ENCODE assay signal across 11 cellular contexts in the genomic region with DNA sequence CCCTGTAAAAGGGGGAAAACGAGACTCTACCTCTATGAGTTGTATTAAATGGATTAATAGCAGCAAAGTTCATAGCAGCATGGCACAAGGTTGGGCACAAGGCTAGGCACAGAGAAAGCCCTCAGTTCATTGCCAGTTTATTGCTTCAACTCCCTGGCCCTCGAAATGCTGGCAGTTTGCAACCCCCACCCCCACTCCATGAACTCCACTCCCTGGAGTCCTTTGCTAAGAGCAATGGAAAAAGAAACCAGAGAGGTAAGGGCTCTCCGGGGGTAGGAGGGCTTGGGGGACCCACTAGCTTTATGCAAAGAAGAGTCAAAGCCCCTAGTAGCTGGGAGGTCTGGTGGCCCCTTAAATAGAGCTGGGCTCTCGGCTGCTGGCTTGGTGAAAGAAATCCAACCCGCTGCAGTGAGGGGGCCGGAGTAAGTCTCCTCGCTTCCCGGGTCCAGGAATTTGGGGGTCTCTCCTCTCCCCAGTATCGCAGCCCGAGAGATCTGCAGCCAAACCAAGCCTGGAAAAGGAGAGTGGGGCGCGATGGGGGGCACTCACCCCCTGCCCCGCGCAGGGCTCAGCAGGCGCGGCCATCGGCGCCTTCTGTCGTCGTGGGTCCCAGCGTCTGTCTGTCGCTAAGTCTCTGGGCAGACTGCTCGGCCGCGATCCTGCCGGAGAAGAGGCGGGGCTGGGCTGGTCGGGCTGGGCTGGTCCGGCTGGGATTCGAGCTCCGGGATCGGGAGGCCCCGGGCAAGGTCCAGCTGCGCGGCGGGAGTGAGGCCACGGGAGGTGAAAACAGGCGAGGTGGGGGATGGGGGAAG. TPM values are rescaled to one million over a fixed set of nuclear protein-coding genes. Genes with fewer than 3 reads are reported as not detected.
A peak's percentile ranks its signal among the peaks of the same experiment; 100 is the strongest.
DNase-seq lines count a peak whose midpoint lies in the region; ATAC-seq and TF ChIP-seq lines count a peak whose summit lies in the region.
"Not testable (repeated sequence)": the region's sequence is repeated elsewhere in the genome, so short reads cannot be mapped to it uniquely, and the experiment has no call there.
"Had no signal": no experiment of that assay in that cellular context is flagged by ENCODE, and none has a peak within 500 bp of the region (broad histone marks: within the 10 kb centered on the region; RNA-seq: fewer than 3 reads in every experiment).

A gene (minus strand): TSS at position 645 of the 812 bp plus-strand sequence. CDS start 60 bp downstream, at position 585.

- 20% methylated on average over 1 of the region's 38 CpGs; no CpG with 5 or more reads in 1 of the 2 donors for WGBS in gastroesophageal sphincter (ENCODE audit: low coverage in 1 of 2), 2 donors

- not testable (repeated sequence) for H3K79me2 ChIP-seq in HCT116 (ENCODE audit: insufficient read depth, low read length)

- not testable (repeated sequence) for TF ChIP-seq EP300 in gastroesophageal sphincter (IDR thresholded peaks at IDR 0.05)

- H3K4me3 Mint-ChIP-seq in stimulated activated effector memory CD8-positive, alpha-beta T cell treated with anti-CD3 and anti-CD28 coated beads, Interleukin-12 subunit alpha, Interleukin-12 subunit beta, amount 100 ng/mL, for 72 hours: not testable (repeated sequence)

- RAD21 ChIA-PET in HCT116 (lab: Charles Lee; ENCODE audit: low non-redundant PET in 1 of 2, low total read pairs in 2 of 2, uncharacterized antibody in 2 of 2, unreplicated experiment in 2 of 2): not testable (repeated sequence)

- not testable (repeated sequence) for H3K4me1 ChIP-seq in HCT116 (ENCODE audit: control insufficient read depth in 1 of 2, insufficient read depth in 2 of 2, low read length in 2 of 2); breast epithelium; gastroesophageal sphincter; left lung; neuron (ENCODE audit: insufficient read depth, low read length)

- not testable (repeated sequence) for H3K9ac ChIP-seq in HCT116 (ENCODE audit: low read length)

- not testable (repeated sequence) for H3K9me2 ChIP-seq in HCT116 (ENCODE audit: insufficient read depth)

- not testable (repeated sequence) for H3K27me3 ChIP-seq in HCT116 (ENCODE audit: insufficient read depth, low read length); breast epithelium; gastroesophageal sphincter; left lung; neuron (ENCODE audit: insufficient read depth, low read length)

- not testable (repeated sequence) for H2AFZ ChIP-seq in HCT116 (ENCODE audit: low read depth, low read length, poor library complexity, severe bottlenecking); neuron (ENCODE audit: low read depth, low read length)

- intact Hi-C loops in HCT116 (cut with micrococcal nuclease); breast epithelium (cut with DNase I; ENCODE audit: low total_unique reads); left lung (cut with DNase I): not testable (repeated sequence)

- ATAC-seq in HCT116 (peak; percentile 84), gastroesophageal sphincter (peak; percentile 91), left lung (peak; percentile 97)
- ATAC-seq in stimulated activated effector memory CD8-positive, alpha-beta T cell treated with anti-CD3 and anti-CD28 coated beads, Interleukin-12 subunit alpha, Interleukin-12 subunit beta, amount 100 ng/mL, for 72 hours: peak; percentile 67

- not testable (repeated sequence) for H3K4me1 Mint-ChIP-seq in stimulated activated effector memory CD8-positive, alpha-beta T cell treated with anti-CD3 and anti-CD28 coated beads, Interleukin-12 subunit alpha, Interleukin-12 subunit beta, amount 100 ng/mL, for 72 hours

- not testable (repeated sequence) for TF ChIP-seq POLR2A in HCT116 (IDR thresholded peaks at IDR 0.05; ENCODE audit: borderline replicate concordance, extremely low read depth, insufficient read depth, insufficient read length); breast epithelium (IDR thresholded peaks at IDR 0.05); gastroesophageal sphincter (IDR thresholded peaks at IDR 0.05)

- not testable (repeated sequence) for TF ChIP-seq RAD21 in HCT116 (IDR thresholded peaks at IDR 0.05; ENCODE audit: low read depth)

- H3K36me3 Mint-ChIP-seq in stimulated activated effector memory CD8-positive, alpha-beta T cell treated with anti-CD3 and anti-CD28 coated beads, Interleukin-12 subunit alpha, Interleukin-12 subunit beta, amount 100 ng/mL, for 72 hours: not testable (repeated sequence)

- not testable (repeated sequence) for H3K27ac ChIP-seq in HCT116 (ENCODE audit: low read depth, low read length); breast epithelium; gastroesophageal sphincter; left lung

- H3K27ac Mint-ChIP-seq in stimulated activated effector memory CD8-positive, alpha-beta T cell treated with anti-CD3 and anti-CD28 coated beads, Interleukin-12 subunit alpha, Interleukin-12 subunit beta, amount 100 ng/mL, for 72 hours: not testable (repeated sequence)

- H3K9me3 ChIP-seq in HCT116 (ENCODE audit: control insufficient read depth in 1 of 2, insufficient read depth in 1 of 2, low read depth in 1 of 2, low read length in 2 of 2); breast epithelium; gastroesophageal sphincter; left lung; neuron (ENCODE audit: low read length): not testable (repeated sequence)

- not testable (repeated sequence) for H4K20me1 ChIP-seq in HCT116 (ENCODE audit: insufficient read depth)

- TSS peak; percentile 48 for BruUV-seq in HCT116 (replicated peaks; lab: Mats Ljungman, UMichigan)

- not testable (repeated sequence) for TF ChIP-seq CTCF in HCT116 (IDR thresholded peaks at IDR 0.05 in 2 of 3, conservative IDR thresholded peaks at IDR 0.05 in 1 of 3; ENCODE audit: borderline replicate concordance in 1 of 3, insufficient read depth in 1 of 3, low read depth in 2 of 3, low read length in 2 of 3); WI38 (IDR thresholded peaks at IDR 0.05; ENCODE audit: low read depth, low read length); breast epithelium (IDR thresholded peaks at IDR 0.05); gastroesophageal sphincter (IDR thresholded peaks at IDR 0.05); left lung (IDR thresholded peaks at IDR 0.05)

- H3K4me3 ChIP-seq in HCT116 (replicated peaks in 1 of 2; ENCODE audit: low read depth in 1 of 2, low read length in 2 of 2): not testable (repeated sequence)
- H3K4me3 ChIP-seq in WI38 (ENCODE audit: low read depth, low read length) (peak within 1 kb of the TSS; percentile 30; the same call in 1 of the 2 replicates), breast epithelium (peak within 1 kb of the TSS in 2 of 3 donors; percentile 33 to 59), gastroesophageal sphincter (peak within 1 kb of the TSS; percentile 4 to 40), left lung (peak within 1 kb of the TSS; percentile 11 to 28), neuron (ENCODE audit: low read length) (peak within 1 kb of the TSS; percentile 26)

- CTCF ChIA-PET in HCT116 (lab: Charles Lee): not testable (repeated sequence)

- H3K4me2 ChIP-seq in HCT116 (ENCODE audit: low read length): 0 out of 2 replicates have a peak within 1 kb of the TSS, but pooled peaks have one; percentile 23

- POLR2A ChIA-PET in HCT116 (lab: Charles Lee): not testable (repeated sequence)

- not testable (repeated sequence) for DNase-seq in HCT116 (ENCODE audit: low read depth, low spot score); breast epithelium (ENCODE audit: low spot score in 2 of 2); left lung
- DNase-seq in stimulated activated effector memory CD8-positive, alpha-beta T cell treated with anti-CD3 and anti-CD28 coated beads, Interleukin-12 subunit alpha, Interleukin-12 subunit beta, amount 100 ng/mL, for 72 hours (ENCODE audit: low spot score in 2 of 2): peak in 1 of 2 donors; percentile 26

- H3K36me3 ChIP-seq in HCT116 (ENCODE audit: control insufficient read depth in 1 of 2, insufficient read depth in 2 of 2, low read length in 2 of 2); breast epithelium; gastroesophageal sphincter; left lung; neuron (ENCODE audit: insufficient read depth, low read length): not testable (repeated sequence)

- not testable (repeated sequence) for H3K9me3 Mint-ChIP-seq in stimulated activated effector memory CD8-positive, alpha-beta T cell treated with anti-CD3 and anti-CD28 coated beads, Interleukin-12 subunit alpha, Interleukin-12 subunit beta, amount 100 ng/mL, for 72 hours

RNA-seq across cellular contexts. Expression of the gene that starts here (rescaled TPM):
- 2.7 TPM for total RNA-seq in HCT116 (2021; ENCODE audit: unreplicated experiment)
- polyA plus RNA-seq in HCT116 (2012): 1.8 and 2.8 TPM in 2 replicates
- total RNA-seq in breast epithelium: 1 to 10 TPM; 3.6 to 4.2 (median 3.8) TPM
- total RNA-seq in gastroesophageal sphincter: 1 to 10 TPM in 1 of 4 donors, under 1 TPM in 3; 0.93 to 1.0 (median 0.94) TPM
- total RNA-seq in left lung: 10 to 100 TPM; 15.2 to 44.0 TPM
- total RNA-seq: activated CD8-positive, alpha-beta memory T cell treated with anti-CD3 and anti-CD28 coated beads for 36 hours; activated T-helper 2 cell treated with anti-CD3 and anti-CD28 coated beads, Interferon-gamma antibody, Interleukin-2, Interleukin-4, amounts not matched to agents 10 μg/mL and 5 μg/mL and 100 μg/mL, durations not matched to agents 14 hours and 24 hours and 36 hours; MCF 10A; naive thymus-derived CD8-positive, alpha-beta T cell had no signal
